In the genomic region with DNA sequence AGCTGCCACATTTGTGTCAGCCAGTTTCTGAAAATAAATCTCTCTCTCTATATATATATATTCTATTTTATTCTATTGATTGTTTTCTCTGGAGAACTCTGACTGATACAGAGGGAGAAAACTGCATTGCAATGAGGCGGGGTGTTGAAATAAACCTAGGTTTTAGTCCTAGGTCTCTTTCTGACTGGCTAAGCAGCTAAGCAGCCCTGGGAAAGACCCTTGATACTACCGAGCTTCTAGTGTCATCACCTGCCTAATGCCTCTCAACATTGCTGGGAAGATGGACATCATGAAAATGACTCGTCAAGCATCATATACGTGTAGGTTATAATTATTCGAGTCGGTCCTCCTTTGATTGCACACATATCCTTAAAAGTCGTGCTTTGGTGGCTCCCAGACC, we compare ENCODE assay signal across 27 cellular contexts.
"Had no signal": no experiment of that assay in that cellular context is flagged by ENCODE, and none has a peak within 500 bp of the region (broad histone marks: within the 10 kb centered on the region; RNA-seq: fewer than 3 reads in every experiment).

No MANE protein-coding gene starts in this region.

- H3K27me3 ChIP-seq: pancreas, right lobe of liver, sigmoid colon, stomach, thyroid gland, tibial nerve, upper lobe of left lung, vagina had no signal

- H3K27ac Mint-ChIP-seq: natural killer cell treated with Interleukin-12 subunit alpha and Interleukin-12 subunit beta and Interleukin-15 and Interleukin-18, amount 100 ng/mL, for 72 hours; nephron progenitor cell; stimulated activated effector memory CD8-positive, alpha-beta T cell treated with anti-CD3 and anti-CD28 coated beads, Interleukin-12 subunit alpha, Interleukin-12 subunit beta, amount 100 ng/mL, for 72 hours; stimulated activated naive B cell treated with anti-CD40 and anti-IgM and Interleukin-4, amounts not matched to agents 10 μg/mL and 1 μg/mL and 100 μg/mL, for 72 hours; stimulated activated naive CD8-positive, alpha-beta T cell treated with anti-CD3 and anti-CD28 coated beads, Interleukin-15, Interleukin-2, amounts not matched to agents 100 ng/mL and 50 ng/mL, for 24 hours had no signal

- H3K27ac ChIP-seq: neutrophil, pancreas, prostate gland, right lobe of liver, sigmoid colon, stomach, thoracic aorta, thyroid gland, tibial nerve, upper lobe of left lung, vagina had no signal

- ATAC-seq: natural killer cell treated with Interleukin-12 subunit alpha and Interleukin-12 subunit beta and Interleukin-15 and Interleukin-18, amount 100 ng/mL, for 72 hours; pancreas; right cardiac atrium; right lobe of liver; stimulated activated effector memory CD8-positive, alpha-beta T cell treated with anti-CD3 and anti-CD28 coated beads, Interleukin-12 subunit alpha, Interleukin-12 subunit beta, amount 100 ng/mL, for 72 hours; stimulated activated naive B cell treated with anti-CD40 and anti-IgM and Interleukin-4, amounts not matched to agents 10 μg/mL and 1 μg/mL and 100 μg/mL, for 72 hours had no signal

- H3K9me3 Mint-ChIP-seq: neural crest cell; stimulated activated effector memory CD8-positive, alpha-beta T cell treated with anti-CD3 and anti-CD28 coated beads, Interleukin-12 subunit alpha, Interleukin-12 subunit beta, amount 100 ng/mL, for 72 hours; stimulated activated naive B cell treated with anti-CD40 and anti-IgM and Interleukin-4, amounts not matched to agents 10 μg/mL and 1 μg/mL and 100 μg/mL, for 72 hours; stimulated activated naive CD8-positive, alpha-beta T cell treated with anti-CD3 and anti-CD28 coated beads, Interleukin-15, Interleukin-2, amounts not matched to agents 100 ng/mL and 50 ng/mL, for 24 hours had no signal

- DNase-seq: nephron progenitor cell; nucleus accumbens; pancreas; retina; right cardiac atrium; right lobe of liver; sigmoid colon; small intestine; stimulated activated CD4-positive, alpha-beta T cell treated with anti-CD3 and anti-CD28 coated beads, Interleukin-15, amount 100 ng/mL, for 24 hours; stimulated activated CD4-positive, alpha-beta T cell treated with anti-CD3 and anti-CD28 coated beads, Interleukin-2, amount 100 ng/mL, for 24 hours; stimulated activated CD4-positive, alpha-beta T cell treated with anti-CD3 and anti-CD28 coated beads, Interleukin-2, amount 100 ng/mL, for 48 hours; stimulated activated CD4-positive, alpha-beta T cell treated with anti-CD3 and anti-CD28 coated beads, Interleukin-4, amount 100 ng/mL, for 24 hours; stimulated activated naive B cell treated with anti-CD40 and anti-IgM and Interleukin-4, amounts not matched to agents 10 μg/mL and 1 μg/mL and 100 μg/mL, for 72 hours; stimulated activated naive CD4-positive, alpha-beta T cell treated with Interleukin-2 at 50 U/mL for 16 hours; stomach; thyroid gland; trophoblast cell; upper lobe of left lung had no signal

- H3K4me3 Mint-ChIP-seq: natural killer cell treated with Interleukin-12 subunit alpha and Interleukin-12 subunit beta and Interleukin-15 and Interleukin-18, amount 100 ng/mL, for 72 hours; nephron progenitor cell; neural crest cell; stimulated activated effector memory CD8-positive, alpha-beta T cell treated with anti-CD3 and anti-CD28 coated beads, Interleukin-12 subunit alpha, Interleukin-12 subunit beta, amount 100 ng/mL, for 72 hours; stimulated activated naive B cell treated with anti-CD40 and anti-IgM and Interleukin-4, amounts not matched to agents 10 μg/mL and 1 μg/mL and 100 μg/mL, for 72 hours; stimulated activated naive CD8-positive, alpha-beta T cell treated with anti-CD3 and anti-CD28 coated beads, Interleukin-15, Interleukin-2, amounts not matched to agents 100 ng/mL and 50 ng/mL, for 24 hours had no signal

- H3K36me3 ChIP-seq: neutrophil, pancreas, prostate gland, right lobe of liver, sigmoid colon, stomach, thoracic aorta, thyroid gland, tibial nerve, upper lobe of left lung, vagina had no signal

- H3K4me1 Mint-ChIP-seq: neural crest cell; stimulated activated effector memory CD8-positive, alpha-beta T cell treated with anti-CD3 and anti-CD28 coated beads, Interleukin-12 subunit alpha, Interleukin-12 subunit beta, amount 100 ng/mL, for 72 hours; stimulated activated naive B cell treated with anti-CD40 and anti-IgM and Interleukin-4, amounts not matched to agents 10 μg/mL and 1 μg/mL and 100 μg/mL, for 72 hours had no signal

- H3K4me1 ChIP-seq: pancreas, prostate gland, sigmoid colon, stomach, thyroid gland, tibial nerve, upper lobe of left lung, vagina had no signal

- H3K9me3 ChIP-seq: neutrophil, pancreas, prostate gland, right lobe of liver, sigmoid colon, stomach, thoracic aorta, thyroid gland, tibial nerve, upper lobe of left lung, vagina had no signal

- H3K4me3 ChIP-seq: pancreas, prostate gland, right lobe of liver, sigmoid colon, stomach, thoracic aorta, thyroid gland, tibial nerve, upper lobe of left lung, vagina had no signal

- H3K36me3 Mint-ChIP-seq: natural killer cell treated with Interleukin-12 subunit alpha and Interleukin-12 subunit beta and Interleukin-15 and Interleukin-18, amount 100 ng/mL, for 72 hours; stimulated activated effector memory CD8-positive, alpha-beta T cell treated with anti-CD3 and anti-CD28 coated beads, Interleukin-12 subunit alpha, Interleukin-12 subunit beta, amount 100 ng/mL, for 72 hours; stimulated activated naive B cell treated with anti-CD40 and anti-IgM and Interleukin-4, amounts not matched to agents 10 μg/mL and 1 μg/mL and 100 μg/mL, for 72 hours had no signal
